ENCODE assay signal across 28 cellular contexts in genomic region chr9:76886318-76886717, GRCh38. TPM values are rescaled to one million over a fixed set of nuclear protein-coding genes. Genes with fewer than 3 reads are reported as not detected.
A peak's percentile ranks its signal among the peaks of the same experiment; 100 is the strongest.
DNase-seq lines count a peak whose midpoint lies in the region; ATAC-seq and TF ChIP-seq lines count a peak whose summit lies in the region.
"Had no signal": no experiment of that assay in that cellular context is flagged by ENCODE, and none has a peak within 500 bp of the region (broad histone marks: within the 10 kb centered on the region; RNA-seq: fewer than 3 reads in every experiment).

No MANE protein-coding gene starts in this region.

- H3K4me3 Mint-ChIP-seq in progenitor cell of endocrine pancreas (ENCODE audit: low read depth) = no peak overlapping the region
- no peak overlapping the region for H3K4me3 Mint-ChIP-seq in natural killer cell
- H3K4me3 Mint-ChIP-seq: activated CD4-positive, alpha-beta memory T cell treated with anti-CD3 and anti-CD28 coated beads, Interleukin-2, amount 10 ng/mL, durations not matched to agents 7 days and 5 days had no signal

- ATAC-seq in GM18519 (IDR thresholded peaks at IDR 0.05; ENCODE audit: low FRiP score, unreplicated experiment) (no peak), natural killer cell (no peak), GM19035 (IDR thresholded peaks at IDR 0.05; ENCODE audit: unreplicated experiment) (no peak)
- ATAC-seq: gastrocnemius medialis, left cardiac atrium, Right ventricle myocardium inferior, sciatic nerve had no signal

- no peak overlapping the region for H3K4me3 ChIP-seq in SJCRH30
- H3K4me3 ChIP-seq: BLaER1 treated with 17β-estradiol and CSF1 and Interleukin-3, amounts not matched to agents 10 nM and 100 nM; breast epithelium; gastrocnemius medialis; lung had no signal

- no peaks in the 10 kb centered on the region for H3K36me3 ChIP-seq in SJCRH30
- H3K36me3 ChIP-seq: BLaER1 treated with 17β-estradiol and CSF1 and Interleukin-3, amounts not matched to agents 10 nM and 100 nM; breast epithelium; gastrocnemius medialis had no signal

- DNase-seq in Daoy (ENCODE audit: low read depth) = peak; percentile 51
- DNase-seq in SJCRH30 = peak in 1 of 2 experiments; percentile 17
- DNase-seq in glomerular visceral epithelial cell (ENCODE audit: extremely low spot score) = peak; percentile 26
- DNase-seq in renal cortical epithelial cell (ENCODE audit: low read depth) = peak; percentile 65
- no peak for DNase-seq in progenitor cell of endocrine pancreas (ENCODE audit: low spot score, unreplicated experiment)
- DNase-seq in natural killer cell = no peak
- DNase-seq: activated CD4-positive, alpha-beta memory T cell treated with anti-CD3 and anti-CD28 coated beads, Interleukin-2, amount 10 ng/mL, durations not matched to agents 7 days and 5 days; activated CD8-positive, alpha-beta memory T cell treated with anti-CD3 and anti-CD28 coated beads, Interleukin-2, amount 50 U/mL, for 4 hours; activated naive CD4-positive, alpha-beta T cell treated with Interleukin-2 at 50 U/mL for 16 hours; amniotic stem cell; gastrocnemius medialis; GM23248; hippocampal formation; IMR-90; left cardiac atrium; NCI-H1048; NCI-H1694 treated with DMSO at 0.1 percent for 48 hours; NCI-H524; posterior cingulate gyrus; stimulated activated CD4-positive, alpha-beta T cell treated with anti-CD3 and anti-CD28 coated beads, Interleukin-4, amount 100 ng/mL, for 4 hours had no signal

- H3K36me3 Mint-ChIP-seq in progenitor cell of endocrine pancreas (ENCODE audit: insufficient read depth) = no peaks in the 10 kb centered on the region
- H3K36me3 Mint-ChIP-seq in natural killer cell = no peaks in the 10 kb centered on the region

- H3K9me3 Mint-ChIP-seq in progenitor cell of endocrine pancreas (ENCODE audit: low read depth) (no peaks in the 10 kb centered on the region), natural killer cell (no peaks in the 10 kb centered on the region)
- H3K9me3 Mint-ChIP-seq: activated CD4-positive, alpha-beta memory T cell treated with anti-CD3 and anti-CD28 coated beads, Interleukin-2, amount 10 ng/mL, durations not matched to agents 7 days and 5 days had no signal

- H3K27me3 Mint-ChIP-seq in progenitor cell of endocrine pancreas = peaks cover 36% of the 10 kb centered on the region
- H3K27me3 Mint-ChIP-seq in natural killer cell (ENCODE audit: low read depth in 2 of 2) = peaks cover 0 to 4% of the 10 kb centered on the region in 2 donors
- H3K27me3 Mint-ChIP-seq: activated CD4-positive, alpha-beta memory T cell treated with anti-CD3 and anti-CD28 coated beads, Interleukin-2, amount 10 ng/mL, durations not matched to agents 7 days and 5 days had no signal

- no peaks in the 10 kb centered on the region for H3K9me3 ChIP-seq in SJCRH30 (replicated peaks)
- H3K9me3 ChIP-seq: BLaER1 treated with 17β-estradiol and CSF1 and Interleukin-3, amounts not matched to agents 10 nM and 100 nM; breast epithelium; gastrocnemius medialis had no signal

- no peaks in the 10 kb centered on the region for H3K27me3 ChIP-seq in SJCRH30
- H3K27me3 ChIP-seq: BLaER1 treated with 17β-estradiol and CSF1 and Interleukin-3, amounts not matched to agents 10 nM and 100 nM; breast epithelium; gastrocnemius medialis had no signal

- no peak for TF ChIP-seq CTCF in progenitor cell of endocrine pancreas (IDR thresholded peaks at IDR 0.05; ENCODE audit: unreplicated experiment)
- no peak for TF ChIP-seq CTCF in natural killer cell (IDR thresholded peaks at IDR 0.05)

- peak overlapping the region; percentile 83 for H3K27ac ChIP-seq in SJCRH30
- H3K27ac ChIP-seq: 22Rv1; BLaER1 treated with 17β-estradiol and CSF1 and Interleukin-3, amounts not matched to agents 10 nM and 100 nM; breast epithelium; gastrocnemius medialis; GM23248 had no signal

- peaks cover 22% of the 10 kb centered on the region for H3K4me1 ChIP-seq in SJCRH30
- H3K4me1 ChIP-seq: breast epithelium, gastrocnemius medialis had no signal

- H3K27ac Mint-ChIP-seq in progenitor cell of endocrine pancreas (no peak overlapping the region), natural killer cell (no peak overlapping the region)
- H3K27ac Mint-ChIP-seq: activated CD4-positive, alpha-beta memory T cell treated with anti-CD3 and anti-CD28 coated beads, Interleukin-2, amount 10 ng/mL, durations not matched to agents 7 days and 5 days had no signal

- intact Hi-C loops in natural killer cell (cut with micrococcal nuclease) = no loop called here

- H3K4me1 Mint-ChIP-seq in progenitor cell of endocrine pancreas (ENCODE audit: low read depth) = no peaks in the 10 kb centered on the region
- no peaks in the 10 kb centered on the region for H3K4me1 Mint-ChIP-seq in natural killer cell
- H3K4me1 Mint-ChIP-seq: activated CD4-positive, alpha-beta memory T cell treated with anti-CD3 and anti-CD28 coated beads, Interleukin-2, amount 10 ng/mL, durations not matched to agents 7 days and 5 days had no signal

RNA-seq across cellular contexts. Expression of gene PRUNE2, which starts 19.6 kb away (rescaled TPM):
- total RNA-seq in Daoy (2014; rRNA removed; shearing (Covaris generic)) = 2.0 and 5.6 TPM in 2 replicates
- 24.5 and 25.0 TPM in 2 replicates for total RNA-seq in SJCRH30 (2014; rRNA removed; shearing (Covaris generic))
- 30.4 and 38.8 TPM in 2 replicates for total RNA-seq in renal cortical epithelial cell
- 5.4 and 5.6 TPM in 2 replicates for total RNA-seq in progenitor cell of endocrine pancreas
- under 1 TPM in 2 of 3 donors, not detected in 1; 0.43 to 0.45 TPM for total RNA-seq in natural killer cell

Comparison
In these comparisons a context has a peak if more than half of its experiments do, and no peak if none do; other contexts are left out.
1. DNase-seq: peak in Daoy (single experiment), glomerular visceral epithelial cell (single experiment) and renal cortical epithelial cell (single experiment); none in progenitor cell of endocrine pancreas (single experiment) and natural killer cell (single experiment).